In the genomic region with DNA sequence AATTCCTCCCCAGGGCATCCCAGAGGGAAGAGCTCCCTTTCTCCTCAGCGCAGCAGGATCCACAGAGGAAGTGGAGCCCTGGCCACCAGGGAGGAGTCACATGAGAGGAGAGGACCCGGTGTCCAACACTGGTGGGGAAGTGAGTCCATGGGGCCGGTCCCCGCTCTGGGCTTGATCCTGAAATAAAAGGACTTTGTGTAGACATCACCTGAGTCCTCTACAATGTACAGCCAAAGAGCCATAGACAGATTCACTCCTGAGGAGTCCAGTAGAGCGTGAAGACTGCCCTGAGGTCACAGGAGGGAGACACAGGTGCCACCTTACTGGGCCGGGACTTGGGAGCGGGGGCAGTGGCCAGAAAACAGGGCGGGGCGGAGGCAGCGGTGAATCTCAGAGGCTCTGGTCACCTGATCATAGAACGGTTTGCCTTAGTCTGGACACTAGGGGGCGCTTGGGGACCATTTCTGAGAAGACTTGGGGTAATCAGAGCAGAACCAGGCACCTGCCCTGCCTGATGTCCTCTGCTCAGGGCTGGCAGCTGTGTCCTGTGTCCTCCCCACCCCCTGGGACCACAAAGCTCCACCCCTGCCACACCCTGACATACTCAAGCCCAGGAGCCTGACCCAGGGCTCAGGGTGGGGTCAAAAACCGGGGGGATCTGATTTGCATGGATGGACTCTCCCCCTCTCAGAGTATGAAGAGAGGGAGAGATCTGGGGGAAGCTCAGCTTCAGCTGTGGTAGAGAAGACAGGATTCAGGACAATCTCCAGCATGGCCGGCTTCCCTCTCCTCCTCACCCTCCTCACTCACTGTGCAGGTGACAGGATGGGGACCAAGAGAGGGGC, we compare ENCODE assay signal across 1 cellular context.
TF ChIP-seq lines count a peak whose summit lies in the region.

No MANE protein-coding gene starts in this region.

TF ChIP-seq in K562, 482 proteins besides CTCF, POLR2A, EP300 and RAD21 (continued from another document and continues in another):
- TF ChIP-seq, protein P1, sequence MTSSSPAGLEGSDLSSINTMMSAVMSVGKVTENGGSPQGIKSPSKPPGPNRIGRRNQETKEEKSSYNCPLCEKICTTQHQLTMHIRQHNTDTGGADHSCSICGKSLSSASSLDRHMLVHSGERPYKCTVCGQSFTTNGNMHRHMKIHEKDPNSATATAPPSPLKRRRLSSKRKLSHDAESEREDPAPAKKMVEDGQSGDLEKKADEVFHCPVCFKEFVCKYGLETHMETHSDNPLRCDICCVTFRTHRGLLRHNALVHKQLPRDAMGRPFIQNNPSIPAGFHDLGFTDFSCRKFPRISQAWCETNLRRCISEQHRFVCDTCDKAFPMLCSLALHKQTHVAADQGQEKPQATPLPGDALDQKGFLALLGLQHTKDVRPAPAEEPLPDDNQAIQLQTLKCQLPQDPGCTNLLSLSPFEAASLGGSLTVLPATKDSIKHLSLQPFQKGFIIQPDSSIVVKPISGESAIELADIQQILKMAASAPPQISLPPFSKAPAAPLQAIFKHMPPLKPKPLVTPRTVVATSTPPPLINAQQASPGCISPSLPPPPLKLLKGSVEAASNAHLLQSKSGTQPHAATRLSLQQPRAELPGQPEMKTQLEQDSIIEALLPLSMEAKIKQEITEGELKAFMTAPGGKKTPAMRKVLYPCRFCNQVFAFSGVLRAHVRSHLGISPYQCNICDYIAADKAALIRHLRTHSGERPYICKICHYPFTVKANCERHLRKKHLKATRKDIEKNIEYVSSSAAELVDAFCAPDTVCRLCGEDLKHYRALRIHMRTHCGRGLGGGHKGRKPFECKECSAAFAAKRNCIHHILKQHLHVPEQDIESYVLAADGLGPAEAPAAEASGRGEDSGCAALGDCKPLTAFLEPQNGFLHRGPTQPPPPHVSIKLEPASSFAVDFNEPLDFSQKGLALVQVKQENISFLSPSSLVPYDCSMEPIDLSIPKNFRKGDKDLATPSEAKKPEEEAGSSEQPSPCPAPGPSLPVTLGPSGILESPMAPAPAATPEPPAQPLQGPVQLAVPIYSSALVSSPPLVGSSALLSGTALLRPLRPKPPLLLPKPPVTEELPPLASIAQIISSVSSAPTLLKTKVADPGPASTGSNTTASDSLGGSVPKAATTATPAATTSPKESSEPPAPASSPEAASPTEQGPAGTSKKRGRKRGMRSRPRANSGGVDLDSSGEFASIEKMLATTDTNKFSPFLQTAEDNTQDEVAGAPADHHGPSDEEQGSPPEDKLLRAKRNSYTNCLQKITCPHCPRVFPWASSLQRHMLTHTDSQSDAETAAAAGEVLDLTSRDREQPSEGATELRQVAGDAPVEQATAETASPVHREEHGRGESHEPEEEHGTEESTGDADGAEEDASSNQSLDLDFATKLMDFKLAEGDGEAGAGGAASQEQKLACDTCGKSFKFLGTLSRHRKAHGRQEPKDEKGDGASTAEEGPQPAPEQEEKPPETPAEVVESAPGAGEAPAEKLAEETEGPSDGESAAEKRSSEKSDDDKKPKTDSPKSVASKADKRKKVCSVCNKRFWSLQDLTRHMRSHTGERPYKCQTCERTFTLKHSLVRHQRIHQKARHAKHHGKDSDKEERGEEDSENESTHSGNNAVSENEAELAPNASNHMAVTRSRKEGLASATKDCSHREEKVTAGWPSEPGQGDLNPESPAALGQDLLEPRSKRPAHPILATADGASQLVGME (CRISPR knock-in tag; IDR thresholded peaks at IDR 0.05): 0 out of 2 replicates have a peak, but pooled peaks have one; percentile 19
- TF ChIP-seq E2F3 (CRISPR knock-in tag; IDR thresholded peaks at IDR 0.05) (no peak), PHF21A (IDR thresholded peaks at IDR 0.05; ENCODE audit: borderline replicate concordance, low read depth) (peak; percentile 87; the same call in 1 of the 2 replicates), CXXC5 (CRISPR knock-in tag; IDR thresholded peaks at IDR 0.05) (peak; percentile 62), ZNF584 (CRISPR knock-in tag; IDR thresholded peaks at IDR 0.05; ENCODE audit: low read depth) (no peak), EGR1 (conservative IDR thresholded peaks at IDR 0.05) (peak; percentile 88), GATA2 (CRISPR knock-in tag; IDR thresholded peaks at IDR 0.05) (peak; percentile 37; the same call in 1 of the 2 replicates), SMAD1 (IDR thresholded peaks at IDR 0.05; ENCODE audit: low read depth, low read length, partially characterized antibody) (peak; percentile 48), CBX1 (IDR thresholded peaks at IDR 0.05; ENCODE audit: low read depth) (0 out of 2 replicates have a peak, but pooled peaks have one; percentile 88), SMC3 (conservative IDR thresholded peaks at IDR 0.05; ENCODE audit: insufficient read depth, low read depth, low read length) (peak; percentile 89), RFX5 (IDR thresholded peaks at IDR 0.05; ENCODE audit: low read depth, low read length) (peak; percentile 58; the same call in 1 of the 2 replicates), ELF2 (CRISPR knock-in tag; IDR thresholded peaks at IDR 0.05) (peak; percentile 53; the same call in 1 of the 2 replicates), ZNF445 (CRISPR knock-in tag; IDR thresholded peaks at IDR 0.05; ENCODE audit: low read depth) (no peak), CBFA2T2 (conservative IDR thresholded peaks at IDR 0.05) (peak; percentile 81), ZKSCAN1 (IDR thresholded peaks at IDR 0.05; ENCODE audit: low read depth, low read length) (0 out of 2 replicates have a peak, but pooled peaks have one; percentile 34), MXI1 (IDR thresholded peaks at IDR 0.05; ENCODE audit: low read depth, low read length) (0 out of 2 replicates have a peak, but pooled peaks have one; percentile 57), LCOR (CRISPR knock-in tag; IDR thresholded peaks at IDR 0.05) (no peak), ZNF133 (CRISPR knock-in tag; IDR thresholded peaks at IDR 0.05) (peak; percentile 71; the same call in 1 of the 2 replicates), ZC3H11A (IDR thresholded peaks at IDR 0.05; ENCODE audit: low read depth, low read length) (peak; percentile 94), TBL1XR1 (IDR thresholded peaks at IDR 0.05; ENCODE audit: low read length in 2 of 2) (peak; percentile 68 to 73; a peak in 2 of 4 replicates), MAFK (IDR thresholded peaks at IDR 0.05; ENCODE audit: low read length) (peak; percentile 46; the same call in 1 of the 2 replicates), ZNF589 (CRISPR knock-in tag; IDR thresholded peaks at IDR 0.05; ENCODE audit: low read depth) (no peak), ZFP36 (IDR thresholded peaks at IDR 0.05; ENCODE audit: low read depth, low read length, partially characterized antibody) (peak; percentile 52), ZFPM2 (CRISPR knock-in tag; IDR thresholded peaks at IDR 0.05) (0 out of 2 replicates have a peak, but pooled peaks have one; percentile 73), JUN (IDR thresholded peaks at IDR 0.05; ENCODE audit: borderline replicate concordance, low read depth, low read length) (peak; percentile 80), JUN (CRISPR knock-in tag; IDR thresholded peaks at IDR 0.05; ENCODE audit: borderline replicate concordance) (no peak), TEAD4 (IDR thresholded peaks at IDR 0.05; ENCODE audit: low read length) (peak; percentile 29), TEAD4 (CRISPR knock-in tag; IDR thresholded peaks at IDR 0.05; ENCODE audit: borderline replicate concordance) (no peak; the same call in 1 of the 2 replicates), ID3 (CRISPR knock-in tag; IDR thresholded peaks at IDR 0.05) (no peak), ID3 (tag; IDR thresholded peaks at IDR 0.05) (peak; percentile 61; the same call in 1 of the 2 replicates), CC2D1A (IDR thresholded peaks at IDR 0.05) (peak; percentile 87; the same call in 1 of the 2 replicates), TFAP4 (CRISPR knock-in tag; IDR thresholded peaks at IDR 0.05; ENCODE audit: borderline replicate concordance) (peak; percentile 91), RHOXF2B (CRISPR knock-in tag; conservative IDR thresholded peaks at IDR 0.05) (peak; percentile 87; the same call in 1 of the 2 replicates), ARNT (IDR thresholded peaks at IDR 0.05) (peak in 1 of 2 experiments; percentile 24; a peak in 1 of 4 replicates)
- TF ChIP-seq, protein P2, sequence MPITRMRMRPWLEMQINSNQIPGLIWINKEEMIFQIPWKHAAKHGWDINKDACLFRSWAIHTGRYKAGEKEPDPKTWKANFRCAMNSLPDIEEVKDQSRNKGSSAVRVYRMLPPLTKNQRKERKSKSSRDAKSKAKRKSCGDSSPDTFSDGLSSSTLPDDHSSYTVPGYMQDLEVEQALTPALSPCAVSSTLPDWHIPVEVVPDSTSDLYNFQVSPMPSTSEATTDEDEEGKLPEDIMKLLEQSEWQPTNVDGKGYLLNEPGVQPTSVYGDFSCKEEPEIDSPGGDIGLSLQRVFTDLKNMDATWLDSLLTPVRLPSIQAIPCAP (CRISPR knock-in tag; IDR thresholded peaks at IDR 0.05; ENCODE audit: borderline replicate concordance): no peak
- TF ChIP-seq, protein P3, sequence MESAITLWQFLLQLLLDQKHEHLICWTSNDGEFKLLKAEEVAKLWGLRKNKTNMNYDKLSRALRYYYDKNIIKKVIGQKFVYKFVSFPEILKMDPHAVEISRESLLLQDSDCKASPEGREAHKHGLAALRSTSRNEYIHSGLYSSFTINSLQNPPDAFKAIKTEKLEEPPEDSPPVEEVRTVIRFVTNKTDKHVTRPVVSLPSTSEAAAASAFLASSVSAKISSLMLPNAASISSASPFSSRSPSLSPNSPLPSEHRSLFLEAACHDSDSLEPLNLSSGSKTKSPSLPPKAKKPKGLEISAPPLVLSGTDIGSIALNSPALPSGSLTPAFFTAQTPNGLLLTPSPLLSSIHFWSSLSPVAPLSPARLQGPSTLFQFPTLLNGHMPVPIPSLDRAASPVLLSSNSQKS (CRISPR knock-in tag; IDR thresholded peaks at IDR 0.05): no peak
- TF ChIP-seq, protein P4, sequence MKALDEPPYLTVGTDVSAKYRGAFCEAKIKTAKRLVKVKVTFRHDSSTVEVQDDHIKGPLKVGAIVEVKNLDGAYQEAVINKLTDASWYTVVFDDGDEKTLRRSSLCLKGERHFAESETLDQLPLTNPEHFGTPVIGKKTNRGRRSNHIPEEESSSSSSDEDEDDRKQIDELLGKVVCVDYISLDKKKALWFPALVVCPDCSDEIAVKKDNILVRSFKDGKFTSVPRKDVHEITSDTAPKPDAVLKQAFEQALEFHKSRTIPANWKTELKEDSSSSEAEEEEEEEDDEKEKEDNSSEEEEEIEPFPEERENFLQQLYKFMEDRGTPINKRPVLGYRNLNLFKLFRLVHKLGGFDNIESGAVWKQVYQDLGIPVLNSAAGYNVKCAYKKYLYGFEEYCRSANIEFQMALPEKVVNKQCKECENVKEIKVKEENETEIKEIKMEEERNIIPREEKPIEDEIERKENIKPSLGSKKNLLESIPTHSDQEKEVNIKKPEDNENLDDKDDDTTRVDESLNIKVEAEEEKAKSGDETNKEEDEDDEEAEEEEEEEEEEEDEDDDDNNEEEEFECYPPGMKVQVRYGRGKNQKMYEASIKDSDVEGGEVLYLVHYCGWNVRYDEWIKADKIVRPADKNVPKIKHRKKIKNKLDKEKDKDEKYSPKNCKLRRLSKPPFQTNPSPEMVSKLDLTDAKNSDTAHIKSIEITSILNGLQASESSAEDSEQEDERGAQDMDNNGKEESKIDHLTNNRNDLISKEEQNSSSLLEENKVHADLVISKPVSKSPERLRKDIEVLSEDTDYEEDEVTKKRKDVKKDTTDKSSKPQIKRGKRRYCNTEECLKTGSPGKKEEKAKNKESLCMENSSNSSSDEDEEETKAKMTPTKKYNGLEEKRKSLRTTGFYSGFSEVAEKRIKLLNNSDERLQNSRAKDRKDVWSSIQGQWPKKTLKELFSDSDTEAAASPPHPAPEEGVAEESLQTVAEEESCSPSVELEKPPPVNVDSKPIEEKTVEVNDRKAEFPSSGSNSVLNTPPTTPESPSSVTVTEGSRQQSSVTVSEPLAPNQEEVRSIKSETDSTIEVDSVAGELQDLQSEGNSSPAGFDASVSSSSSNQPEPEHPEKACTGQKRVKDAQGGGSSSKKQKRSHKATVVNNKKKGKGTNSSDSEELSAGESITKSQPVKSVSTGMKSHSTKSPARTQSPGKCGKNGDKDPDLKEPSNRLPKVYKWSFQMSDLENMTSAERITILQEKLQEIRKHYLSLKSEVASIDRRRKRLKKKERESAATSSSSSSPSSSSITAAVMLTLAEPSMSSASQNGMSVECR (CRISPR knock-in tag; IDR thresholded peaks at IDR 0.05): peak; percentile 70; the same call in 1 of the 2 replicates
- TF ChIP-seq, protein P5, sequence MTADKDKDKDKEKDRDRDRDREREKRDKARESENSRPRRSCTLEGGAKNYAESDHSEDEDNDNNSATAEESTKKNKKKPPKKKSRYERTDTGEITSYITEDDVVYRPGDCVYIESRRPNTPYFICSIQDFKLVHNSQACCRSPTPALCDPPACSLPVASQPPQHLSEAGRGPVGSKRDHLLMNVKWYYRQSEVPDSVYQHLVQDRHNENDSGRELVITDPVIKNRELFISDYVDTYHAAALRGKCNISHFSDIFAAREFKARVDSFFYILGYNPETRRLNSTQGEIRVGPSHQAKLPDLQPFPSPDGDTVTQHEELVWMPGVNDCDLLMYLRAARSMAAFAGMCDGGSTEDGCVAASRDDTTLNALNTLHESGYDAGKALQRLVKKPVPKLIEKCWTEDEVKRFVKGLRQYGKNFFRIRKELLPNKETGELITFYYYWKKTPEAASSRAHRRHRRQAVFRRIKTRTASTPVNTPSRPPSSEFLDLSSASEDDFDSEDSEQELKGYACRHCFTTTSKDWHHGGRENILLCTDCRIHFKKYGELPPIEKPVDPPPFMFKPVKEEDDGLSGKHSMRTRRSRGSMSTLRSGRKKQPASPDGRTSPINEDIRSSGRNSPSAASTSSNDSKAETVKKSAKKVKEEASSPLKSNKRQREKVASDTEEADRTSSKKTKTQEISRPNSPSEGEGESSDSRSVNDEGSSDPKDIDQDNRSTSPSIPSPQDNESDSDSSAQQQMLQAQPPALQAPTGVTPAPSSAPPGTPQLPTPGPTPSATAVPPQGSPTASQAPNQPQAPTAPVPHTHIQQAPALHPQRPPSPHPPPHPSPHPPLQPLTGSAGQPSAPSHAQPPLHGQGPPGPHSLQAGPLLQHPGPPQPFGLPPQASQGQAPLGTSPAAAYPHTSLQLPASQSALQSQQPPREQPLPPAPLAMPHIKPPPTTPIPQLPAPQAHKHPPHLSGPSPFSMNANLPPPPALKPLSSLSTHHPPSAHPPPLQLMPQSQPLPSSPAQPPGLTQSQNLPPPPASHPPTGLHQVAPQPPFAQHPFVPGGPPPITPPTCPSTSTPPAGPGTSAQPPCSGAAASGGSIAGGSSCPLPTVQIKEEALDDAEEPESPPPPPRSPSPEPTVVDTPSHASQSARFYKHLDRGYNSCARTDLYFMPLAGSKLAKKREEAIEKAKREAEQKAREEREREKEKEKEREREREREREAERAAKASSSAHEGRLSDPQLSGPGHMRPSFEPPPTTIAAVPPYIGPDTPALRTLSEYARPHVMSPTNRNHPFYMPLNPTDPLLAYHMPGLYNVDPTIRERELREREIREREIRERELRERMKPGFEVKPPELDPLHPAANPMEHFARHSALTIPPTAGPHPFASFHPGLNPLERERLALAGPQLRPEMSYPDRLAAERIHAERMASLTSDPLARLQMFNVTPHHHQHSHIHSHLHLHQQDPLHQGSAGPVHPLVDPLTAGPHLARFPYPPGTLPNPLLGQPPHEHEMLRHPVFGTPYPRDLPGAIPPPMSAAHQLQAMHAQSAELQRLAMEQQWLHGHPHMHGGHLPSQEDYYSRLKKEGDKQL (CRISPR knock-in tag; IDR thresholded peaks at IDR 0.05; ENCODE audit: borderline replicate concordance): 0 out of 2 replicates have a peak, but pooled peaks have one; percentile 38
